Comparison of ENCODE assay signal across 1 cellular context in the genomic region with DNA sequence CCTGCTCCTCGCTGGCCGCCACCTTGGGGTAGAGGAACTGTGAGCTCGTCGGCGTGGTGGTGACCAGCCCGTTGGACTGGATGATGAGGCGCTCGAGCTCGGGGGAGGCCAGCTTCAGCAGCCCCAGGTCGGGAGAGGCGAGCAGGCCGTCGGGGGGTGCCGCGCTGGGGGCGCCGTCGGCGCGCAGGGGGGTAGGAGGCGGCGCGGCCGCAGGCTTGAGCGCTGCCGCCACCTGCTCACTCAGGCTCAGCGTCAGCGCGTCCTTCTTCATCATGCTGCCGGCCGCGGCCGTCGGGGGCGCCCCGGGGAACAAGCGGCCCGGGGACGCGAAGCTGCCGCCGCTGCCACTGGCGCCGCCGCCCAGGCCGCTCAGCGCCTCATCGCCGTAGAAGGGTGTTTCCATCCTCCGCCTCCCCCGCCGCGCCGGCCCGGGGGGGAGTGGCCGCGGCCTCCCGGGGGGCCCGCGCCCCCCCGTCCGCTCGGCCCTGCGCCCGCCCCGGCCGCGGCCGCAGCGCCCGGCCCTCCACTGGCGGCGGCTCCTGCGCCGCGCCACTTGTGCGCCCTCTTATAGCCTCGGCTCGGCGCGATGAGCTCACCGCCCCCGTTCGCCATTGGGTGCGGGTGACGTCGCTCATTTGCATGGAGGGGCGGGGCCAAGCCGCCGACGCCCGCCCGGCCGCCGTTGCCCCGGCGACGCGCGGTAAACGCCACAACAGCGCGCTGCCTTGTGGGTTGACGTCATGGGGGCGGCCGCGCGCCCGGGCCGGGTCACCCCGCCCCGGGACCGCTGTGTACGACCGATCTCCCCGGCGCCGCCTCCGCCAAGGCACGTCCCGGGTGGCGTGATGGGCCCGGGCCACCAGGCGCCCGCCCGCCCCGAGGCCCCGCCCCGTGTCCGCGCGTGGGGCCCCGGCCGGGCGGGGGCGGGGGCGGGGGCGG.
TF ChIP-seq lines count a peak whose summit lies in the region.

A gene (minus strand): TSS at position 541 of the 939 bp plus-strand sequence. CDS start 138 bp downstream, at position 403.

TF ChIP-seq in HepG2, 621 proteins besides CTCF, POLR2A, EP300 and RAD21 (continued from another document):
- TF ChIP-seq, protein P1, sequence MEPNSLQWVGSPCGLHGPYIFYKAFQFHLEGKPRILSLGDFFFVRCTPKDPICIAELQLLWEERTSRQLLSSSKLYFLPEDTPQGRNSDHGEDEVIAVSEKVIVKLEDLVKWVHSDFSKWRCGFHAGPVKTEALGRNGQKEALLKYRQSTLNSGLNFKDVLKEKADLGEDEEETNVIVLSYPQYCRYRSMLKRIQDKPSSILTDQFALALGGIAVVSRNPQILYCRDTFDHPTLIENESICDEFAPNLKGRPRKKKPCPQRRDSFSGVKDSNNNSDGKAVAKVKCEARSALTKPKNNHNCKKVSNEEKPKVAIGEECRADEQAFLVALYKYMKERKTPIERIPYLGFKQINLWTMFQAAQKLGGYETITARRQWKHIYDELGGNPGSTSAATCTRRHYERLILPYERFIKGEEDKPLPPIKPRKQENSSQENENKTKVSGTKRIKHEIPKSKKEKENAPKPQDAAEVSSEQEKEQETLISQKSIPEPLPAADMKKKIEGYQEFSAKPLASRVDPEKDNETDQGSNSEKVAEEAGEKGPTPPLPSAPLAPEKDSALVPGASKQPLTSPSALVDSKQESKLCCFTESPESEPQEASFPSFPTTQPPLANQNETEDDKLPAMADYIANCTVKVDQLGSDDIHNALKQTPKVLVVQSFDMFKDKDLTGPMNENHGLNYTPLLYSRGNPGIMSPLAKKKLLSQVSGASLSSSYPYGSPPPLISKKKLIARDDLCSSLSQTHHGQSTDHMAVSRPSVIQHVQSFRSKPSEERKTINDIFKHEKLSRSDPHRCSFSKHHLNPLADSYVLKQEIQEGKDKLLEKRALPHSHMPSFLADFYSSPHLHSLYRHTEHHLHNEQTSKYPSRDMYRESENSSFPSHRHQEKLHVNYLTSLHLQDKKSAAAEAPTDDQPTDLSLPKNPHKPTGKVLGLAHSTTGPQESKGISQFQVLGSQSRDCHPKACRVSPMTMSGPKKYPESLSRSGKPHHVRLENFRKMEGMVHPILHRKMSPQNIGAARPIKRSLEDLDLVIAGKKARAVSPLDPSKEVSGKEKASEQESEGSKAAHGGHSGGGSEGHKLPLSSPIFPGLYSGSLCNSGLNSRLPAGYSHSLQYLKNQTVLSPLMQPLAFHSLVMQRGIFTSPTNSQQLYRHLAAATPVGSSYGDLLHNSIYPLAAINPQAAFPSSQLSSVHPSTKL (CRISPR knock-in tag; IDR thresholded peaks at IDR 0.05) = no peak
- TF ChIP-seq RCOR2 (CRISPR knock-in tag; IDR thresholded peaks at IDR 0.05) (no peak), TBP (CRISPR knock-in tag; IDR thresholded peaks at IDR 0.05) (no peak), REPIN1 (CRISPR knock-in tag; IDR thresholded peaks at IDR 0.05; ENCODE audit: borderline replicate concordance, low read depth) (no peak), ZBTB8A (CRISPR knock-in tag; IDR thresholded peaks at IDR 0.05; ENCODE audit: borderline replicate concordance, low read depth) (no peak), ELF4 (CRISPR knock-in tag; IDR thresholded peaks at IDR 0.05; ENCODE audit: borderline replicate concordance) (no peak), HDAC2 (CRISPR knock-in tag; IDR thresholded peaks at IDR 0.05) (no peak), MIER2 (CRISPR knock-in tag; IDR thresholded peaks at IDR 0.05) (no peak), ZNF143 (CRISPR knock-in tag; IDR thresholded peaks at IDR 0.05) (peak; percentile 87), AKAP8 (CRISPR knock-in tag; IDR thresholded peaks at IDR 0.05) (peak; percentile 99), CBFB (CRISPR knock-in tag; IDR thresholded peaks at IDR 0.05) (no peak), SP2 (CRISPR knock-in tag; IDR thresholded peaks at IDR 0.05) (peak; percentile 67), REXO4 (CRISPR knock-in tag; IDR thresholded peaks at IDR 0.05; ENCODE audit: borderline replicate concordance) (no peak), U2AF1 (optimal IDR thresholded peaks at IDR 0.05; ENCODE audit: low read depth, low read length) (peak; percentile 70), ZFP36L2 (CRISPR knock-in tag; IDR thresholded peaks at IDR 0.05) (no peak), ZFP1 (CRISPR knock-in tag; IDR thresholded peaks at IDR 0.05) (no peak), FOXA1 (IDR thresholded peaks at IDR 0.05) (no peak), FOXA1 (CRISPR knock-in tag; IDR thresholded peaks at IDR 0.05) (0 out of 2 replicates have a peak, but pooled peaks have one; percentile 27), FOXO1 (CRISPR knock-in tag; IDR thresholded peaks at IDR 0.05) (peak; percentile 31; the same call in 1 of the 2 replicates)
- TF ChIP-seq, protein P2, sequence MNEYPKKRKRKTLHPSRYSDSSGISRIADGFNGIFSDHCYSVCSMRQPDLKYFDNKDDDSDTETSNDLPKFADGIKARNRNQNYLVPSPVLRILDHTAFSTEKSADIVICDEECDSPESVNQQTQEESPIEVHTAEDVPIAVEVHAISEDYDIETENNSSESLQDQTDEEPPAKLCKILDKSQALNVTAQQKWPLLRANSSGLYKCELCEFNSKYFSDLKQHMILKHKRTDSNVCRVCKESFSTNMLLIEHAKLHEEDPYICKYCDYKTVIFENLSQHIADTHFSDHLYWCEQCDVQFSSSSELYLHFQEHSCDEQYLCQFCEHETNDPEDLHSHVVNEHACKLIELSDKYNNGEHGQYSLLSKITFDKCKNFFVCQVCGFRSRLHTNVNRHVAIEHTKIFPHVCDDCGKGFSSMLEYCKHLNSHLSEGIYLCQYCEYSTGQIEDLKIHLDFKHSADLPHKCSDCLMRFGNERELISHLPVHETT (CRISPR knock-in tag; conservative IDR thresholded peaks at IDR 0.05) = peak; percentile 69
- TF ChIP-seq, protein P3, sequence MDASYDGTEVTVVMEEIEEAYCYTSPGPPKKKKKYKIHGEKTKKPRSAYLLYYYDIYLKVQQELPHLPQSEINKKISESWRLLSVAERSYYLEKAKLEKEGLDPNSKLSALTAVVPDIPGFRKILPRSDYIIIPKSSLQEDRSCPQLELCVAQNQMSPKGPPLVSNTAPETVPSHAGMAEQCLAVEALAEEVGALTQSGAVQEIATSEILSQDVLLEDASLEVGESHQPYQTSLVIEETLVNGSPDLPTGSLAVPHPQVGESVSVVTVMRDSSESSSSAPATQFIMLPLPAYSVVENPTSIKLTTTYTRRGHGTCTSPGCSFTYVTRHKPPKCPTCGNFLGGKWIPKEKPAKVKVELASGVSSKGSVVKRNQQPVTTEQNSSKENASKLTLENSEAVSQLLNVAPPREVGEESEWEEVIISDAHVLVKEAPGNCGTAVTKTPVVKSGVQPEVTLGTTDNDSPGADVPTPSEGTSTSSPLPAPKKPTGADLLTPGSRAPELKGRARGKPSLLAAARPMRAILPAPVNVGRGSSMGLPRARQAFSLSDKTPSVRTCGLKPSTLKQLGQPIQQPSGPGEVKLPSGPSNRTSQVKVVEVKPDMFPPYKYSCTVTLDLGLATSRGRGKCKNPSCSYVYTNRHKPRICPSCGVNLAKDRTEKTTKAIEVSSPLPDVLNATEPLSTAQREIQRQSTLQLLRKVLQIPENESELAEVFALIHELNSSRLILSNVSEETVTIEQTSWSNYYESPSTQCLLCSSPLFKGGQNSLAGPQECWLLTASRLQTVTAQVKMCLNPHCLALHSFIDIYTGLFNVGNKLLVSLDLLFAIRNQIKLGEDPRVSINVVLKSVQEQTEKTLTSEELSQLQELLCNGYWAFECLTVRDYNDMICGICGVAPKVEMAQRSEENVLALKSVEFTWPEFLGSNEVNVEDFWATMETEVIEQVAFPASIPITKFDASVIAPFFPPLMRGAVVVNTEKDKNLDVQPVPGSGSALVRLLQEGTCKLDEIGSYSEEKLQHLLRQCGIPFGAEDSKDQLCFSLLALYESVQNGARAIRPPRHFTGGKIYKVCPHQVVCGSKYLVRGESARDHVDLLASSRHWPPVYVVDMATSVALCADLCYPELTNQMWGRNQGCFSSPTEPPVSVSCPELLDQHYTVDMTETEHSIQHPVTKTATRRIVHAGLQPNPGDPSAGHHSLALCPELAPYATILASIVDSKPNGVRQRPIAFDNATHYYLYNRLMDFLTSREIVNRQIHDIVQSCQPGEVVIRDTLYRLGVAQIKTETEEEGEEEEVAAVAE (CRISPR knock-in tag; IDR thresholded peaks at IDR 0.05; ENCODE audit: borderline replicate concordance) = no peak
- TF ChIP-seq, protein P4, sequence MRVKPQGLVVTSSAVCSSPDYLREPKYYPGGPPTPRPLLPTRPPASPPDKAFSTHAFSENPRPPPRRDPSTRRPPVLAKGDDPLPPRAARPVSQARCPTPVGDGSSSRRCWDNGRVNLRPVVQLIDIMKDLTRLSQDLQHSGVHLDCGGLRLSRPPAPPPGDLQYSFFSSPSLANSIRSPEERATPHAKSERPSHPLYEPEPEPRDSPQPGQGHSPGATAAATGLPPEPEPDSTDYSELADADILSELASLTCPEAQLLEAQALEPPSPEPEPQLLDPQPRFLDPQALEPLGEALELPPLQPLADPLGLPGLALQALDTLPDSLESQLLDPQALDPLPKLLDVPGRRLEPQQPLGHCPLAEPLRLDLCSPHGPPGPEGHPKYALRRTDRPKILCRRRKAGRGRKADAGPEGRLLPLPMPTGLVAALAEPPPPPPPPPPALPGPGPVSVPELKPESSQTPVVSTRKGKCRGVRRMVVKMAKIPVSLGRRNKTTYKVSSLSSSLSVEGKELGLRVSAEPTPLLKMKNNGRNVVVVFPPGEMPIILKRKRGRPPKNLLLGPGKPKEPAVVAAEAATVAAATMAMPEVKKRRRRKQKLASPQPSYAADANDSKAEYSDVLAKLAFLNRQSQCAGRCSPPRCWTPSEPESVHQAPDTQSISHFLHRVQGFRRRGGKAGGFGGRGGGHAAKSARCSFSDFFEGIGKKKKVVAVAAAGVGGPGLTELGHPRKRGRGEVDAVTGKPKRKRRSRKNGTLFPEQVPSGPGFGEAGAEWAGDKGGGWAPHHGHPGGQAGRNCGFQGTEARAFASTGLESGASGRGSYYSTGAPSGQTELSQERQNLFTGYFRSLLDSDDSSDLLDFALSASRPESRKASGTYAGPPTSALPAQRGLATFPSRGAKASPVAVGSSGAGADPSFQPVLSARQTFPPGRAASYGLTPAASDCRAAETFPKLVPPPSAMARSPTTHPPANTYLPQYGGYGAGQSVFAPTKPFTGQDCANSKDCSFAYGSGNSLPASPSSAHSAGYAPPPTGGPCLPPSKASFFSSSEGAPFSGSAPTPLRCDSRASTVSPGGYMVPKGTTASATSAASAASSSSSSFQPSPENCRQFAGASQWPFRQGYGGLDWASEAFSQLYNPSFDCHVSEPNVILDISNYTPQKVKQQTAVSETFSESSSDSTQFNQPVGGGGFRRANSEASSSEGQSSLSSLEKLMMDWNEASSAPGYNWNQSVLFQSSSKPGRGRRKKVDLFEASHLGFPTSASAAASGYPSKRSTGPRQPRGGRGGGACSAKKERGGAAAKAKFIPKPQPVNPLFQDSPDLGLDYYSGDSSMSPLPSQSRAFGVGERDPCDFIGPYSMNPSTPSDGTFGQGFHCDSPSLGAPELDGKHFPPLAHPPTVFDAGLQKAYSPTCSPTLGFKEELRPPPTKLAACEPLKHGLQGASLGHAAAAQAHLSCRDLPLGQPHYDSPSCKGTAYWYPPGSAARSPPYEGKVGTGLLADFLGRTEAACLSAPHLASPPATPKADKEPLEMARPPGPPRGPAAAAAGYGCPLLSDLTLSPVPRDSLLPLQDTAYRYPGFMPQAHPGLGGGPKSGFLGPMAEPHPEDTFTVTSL (CRISPR knock-in tag; IDR thresholded peaks at IDR 0.05; ENCODE audit: borderline replicate concordance) = no peak; the same call in 1 of the 2 replicates
- TF ChIP-seq, protein P5, sequence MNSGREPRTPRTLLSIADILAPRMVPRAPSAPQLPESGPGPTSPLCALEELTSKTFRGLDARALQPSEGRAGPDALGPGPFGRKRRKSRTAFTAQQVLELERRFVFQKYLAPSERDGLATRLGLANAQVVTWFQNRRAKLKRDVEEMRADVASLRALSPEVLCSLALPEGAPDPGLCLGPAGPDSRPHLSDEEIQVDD (CRISPR knock-in tag; IDR thresholded peaks at IDR 0.05; ENCODE audit: borderline replicate concordance) = no peak
- TF ChIP-seq, protein P6, sequence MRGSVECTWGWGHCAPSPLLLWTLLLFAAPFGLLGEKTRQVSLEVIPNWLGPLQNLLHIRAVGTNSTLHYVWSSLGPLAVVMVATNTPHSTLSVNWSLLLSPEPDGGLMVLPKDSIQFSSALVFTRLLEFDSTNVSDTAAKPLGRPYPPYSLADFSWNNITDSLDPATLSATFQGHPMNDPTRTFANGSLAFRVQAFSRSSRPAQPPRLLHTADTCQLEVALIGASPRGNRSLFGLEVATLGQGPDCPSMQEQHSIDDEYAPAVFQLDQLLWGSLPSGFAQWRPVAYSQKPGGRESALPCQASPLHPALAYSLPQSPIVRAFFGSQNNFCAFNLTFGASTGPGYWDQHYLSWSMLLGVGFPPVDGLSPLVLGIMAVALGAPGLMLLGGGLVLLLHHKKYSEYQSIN (CRISPR knock-in tag; IDR thresholded peaks at IDR 0.05; ENCODE audit: borderline replicate concordance) = no peak
